In genomic region chr6:138109042-138109997, GRCh38 we compare ENCODE assay signal across 8 cellular contexts. TPM values are rescaled to one million over a fixed set of nuclear protein-coding genes. Genes with fewer than 3 reads are reported as not detected.
DNase-seq lines count a peak whose midpoint lies in the region; ATAC-seq, FAIRE-seq and TF ChIP-seq lines count a peak whose summit lies in the region.

No MANE protein-coding gene starts in this region.

- ATAC-seq in GM18868 (IDR thresholded peaks at IDR 0.05; ENCODE audit: unreplicated experiment), result peak; percentile 44
- ATAC-seq in HG03108 (IDR thresholded peaks at IDR 0.05; ENCODE audit: unreplicated experiment), result no peak

- no peaks in the 10 kb centered on the region for H3K36me3 Mint-ChIP-seq in progenitor cell of endocrine pancreas (ENCODE audit: insufficient read depth)

- H3K36me3 ChIP-seq in MG63, result no peaks in the 10 kb centered on the region; the same call in none of the 2 replicates

- no peaks in the 10 kb centered on the region for H3K9me3 ChIP-seq in MG63

- H3K27me3 ChIP-seq in MG63, result no peaks in the 10 kb centered on the region

- no peak overlapping the region for H3K4me3 ChIP-seq in MG63

- no peaks in the 10 kb centered on the region for H3K27me3 Mint-ChIP-seq in progenitor cell of endocrine pancreas

- H3K4me1 Mint-ChIP-seq in progenitor cell of endocrine pancreas (ENCODE audit: low read depth), result peaks cover 19% of the 10 kb centered on the region

- peak; percentile 96 for TF ChIP-seq CTCF in progenitor cell of endocrine pancreas (IDR thresholded peaks at IDR 0.05; ENCODE audit: unreplicated experiment)

- DNase-seq in AG08396 (ENCODE audit: low spot score) (peak; percentile 61), MG63 (peak; percentile 46), SK-N-DZ (ENCODE audit: low spot score) (peak; percentile 52), frontal cortex (ENCODE audit: low spot score in 2 of 2) (peak; percentile 58 to 61), progenitor cell of endocrine pancreas (ENCODE audit: low spot score, unreplicated experiment) (peak; percentile 57)
- peak; percentile 37 to 74 (median 64) for DNase-seq in activated naive CD4-positive, alpha-beta T cell (lab: John Stamatoyannopoulos, UW)

- FAIRE-seq in frontal cortex (lab: Jason Lieb, UNC), result peak; percentile 36

- H3K9me3 Mint-ChIP-seq in progenitor cell of endocrine pancreas (ENCODE audit: low read depth), result no peaks in the 10 kb centered on the region

- peak overlapping the region; percentile 19 for H3K27ac Mint-ChIP-seq in progenitor cell of endocrine pancreas

- H3K4me3 Mint-ChIP-seq in progenitor cell of endocrine pancreas (ENCODE audit: low read depth), result peak overlapping the region; percentile 47

RNA-seq across cellular contexts. Expression of gene PERP, which starts 2.1 kb away (rescaled TPM):
- 38.7 and 43.6 TPM in 2 replicates for total RNA-seq in MG63 (2014; rRNA removed; shearing (Covaris generic); ENCODE audit: low replicate concordance)
- not detected in 2 replicates for polyA plus RNA-seq in SK-N-DZ (2014; cell fraction: cytosol; rRNA removed)
- polyA plus RNA-seq in SK-N-DZ (2014; cell fraction: nucleus; rRNA removed), result not detected in 2 replicates
- total RNA-seq in frontal cortex, result 1.6 TPM
- 68.3 and 75.3 TPM in 2 replicates for total RNA-seq in progenitor cell of endocrine pancreas

RNA-seq across cellular contexts. Expression of gene ARFGEF3, which starts 52.4 kb away (rescaled TPM):
- 3.7 and 5.1 TPM in 2 replicates for total RNA-seq in MG63 (2014; rRNA removed; shearing (Covaris generic); ENCODE audit: low replicate concordance)
- 3.7 and 4.1 TPM in 2 replicates for polyA plus RNA-seq in SK-N-DZ (2014; cell fraction: cytosol; rRNA removed)
- polyA plus RNA-seq in SK-N-DZ (2014; cell fraction: nucleus; rRNA removed), result 2.1 and 3.0 TPM in 2 replicates
- total RNA-seq in frontal cortex, result 37.1 TPM
- total RNA-seq in progenitor cell of endocrine pancreas, result 28.3 and 28.6 TPM in 2 replicates

Comparison
In these comparisons a context has a peak if more than half of its experiments do, and no peak if none do; other contexts are left out.
1. RNA of gene PERP, which starts 2.1 kb away (total RNA-seq): 68.3 to 75.3 TPM in progenitor cell of endocrine pancreas and 38.7 to 43.6 TPM in MG63; 1.6 TPM in frontal cortex (single experiment); every median in the first group is over 10 times any median in the second.
2. Peak in every context shown above with its lines, with median percentiles within 50 percentile points of each other: DNase-seq.